8 cellular contexts compared by ENCODE assay signal in genomic region chr7:44985033-44985695, GRCh38. TPM values are rescaled to one million over a fixed set of nuclear protein-coding genes. Genes with fewer than 3 reads are reported as not detected.
A peak's percentile ranks its signal among the peaks of the same experiment; 100 is the strongest.
DNase-seq lines count a peak whose midpoint lies in the region; ATAC-seq and TF ChIP-seq lines count a peak whose summit lies in the region.

No MANE protein-coding gene starts in this region.

- no peak for TF ChIP-seq CTCF in GM12864 (IDR thresholded peaks at IDR 0.05; ENCODE audit: low read depth, low read length, missing control alignments)
- no peak for TF ChIP-seq CTCF in RWPE2 (IDR thresholded peaks at IDR 0.05; ENCODE audit: poor library complexity, severe bottlenecking)
- no peak for TF ChIP-seq CTCF in epithelial cell of proximal tubule (conservative IDR thresholded peaks at IDR 0.05; ENCODE audit: low read depth, low read length)

- peaks cover 46% of the 10 kb centered on the region for H3K36me3 ChIP-seq in RWPE2 (ENCODE audit: low read depth)

- H3K4me1 ChIP-seq in RWPE2 (ENCODE audit: insufficient read depth, poor library complexity, severe bottlenecking): peaks cover 20% of the 10 kb centered on the region

- peak overlapping the region; percentile 72 for H3K27ac ChIP-seq in RWPE2 (ENCODE audit: poor library complexity, severe bottlenecking)

- H3K4me3 ChIP-seq in GM12864 (ENCODE audit: low read depth, low read length): peak overlapping the region; percentile 99
- H3K4me3 ChIP-seq in RWPE2 (ENCODE audit: severe bottlenecking): peak overlapping the region; percentile 55
- H3K4me3 ChIP-seq in epithelial cell of proximal tubule (ENCODE audit: low read depth, low read length): peak overlapping the region; percentile 73

- ATAC-seq in RWPE2 (ENCODE audit: low read depth) (no peak), left lobe of liver (no peak)

- no peak for DNase-seq in GM12864 (ENCODE audit: low read depth)
- no peak for DNase-seq in RWPE2 (ENCODE audit: low spot score)
- no peak for DNase-seq in epithelial cell of proximal tubule (ENCODE audit: low read depth)
- peak; percentile 28 for DNase-seq in retina
- no peak for DNase-seq in hippocampal formation (lab: John Stamatoyannopoulos, UW)
- DNase-seq in left lobe of liver (ENCODE audit: low spot score): no peak
- no peak for DNase-seq in mucosa of gallbladder (ENCODE audit: low spot score)
- no peak for DNase-seq in hypothalamus (lab: John Stamatoyannopoulos, UW)

- H3K9me3 ChIP-seq in RWPE2 (ENCODE audit: severe bottlenecking): no peaks in the 10 kb centered on the region

- H3K27me3 ChIP-seq in RWPE2 (ENCODE audit: insufficient read depth, poor library complexity, severe bottlenecking): no peaks in the 10 kb centered on the region

RNA-seq across cellular contexts. Expression of gene MYO1G, which starts 6.3 kb away (rescaled TPM):
- total RNA-seq in epithelial cell of proximal tubule (under 0.01 TPM in 1 of 2 replicates, not detected in the other), left lobe of liver (1.0 TPM), mucosa of gallbladder (6.0 TPM)

RNA-seq across cellular contexts. Expression of gene CCM2, which starts 14.8 kb away (rescaled TPM):
- total RNA-seq in epithelial cell of proximal tubule: 49.2 and 60.1 TPM in 2 replicates
- total RNA-seq in left lobe of liver: 44.8 TPM
- 36.4 TPM for total RNA-seq in mucosa of gallbladder
